ENCODE assay signal across 1 cellular context in genomic region chr12:89825591-89826449, GRCh38.
A peak's percentile ranks its signal among the peaks of the same experiment; 100 is the strongest.
TF ChIP-seq lines count a peak whose summit lies in the region.

No MANE protein-coding gene starts in this region.

TF ChIP-seq in K562, 482 proteins besides CTCF, POLR2A, EP300 and RAD21 (continued from another document):
- TF ChIP-seq PBX2 (CRISPR knock-in tag; IDR thresholded peaks at IDR 0.05; ENCODE audit: low read depth) (0 out of 2 replicates have a peak, but pooled peaks have one; percentile 15), PBX2 (tag; conservative IDR thresholded peaks at IDR 0.05; ENCODE audit: low read depth) (peak; percentile 85)
